20 cellular contexts compared by ENCODE assay signal in the genomic region with DNA sequence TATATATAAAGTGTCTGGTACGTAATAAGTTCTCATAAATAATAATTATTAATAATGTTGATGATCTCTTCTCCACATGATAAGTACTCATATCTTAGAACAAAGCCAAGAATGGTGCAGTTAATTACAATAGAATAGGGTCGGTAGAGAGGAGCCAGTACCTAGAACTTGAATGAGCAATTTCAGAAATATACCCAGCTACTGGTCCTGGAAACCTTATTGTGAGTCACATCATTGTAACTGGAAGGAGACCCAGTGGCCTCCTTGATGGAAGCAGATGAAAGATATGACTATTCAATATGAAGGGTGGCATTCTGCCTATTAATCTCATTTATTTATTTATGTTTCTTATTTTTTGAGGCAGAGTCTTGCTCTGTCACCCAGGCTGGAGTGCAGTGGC. TPM values are rescaled to one million over a fixed set of nuclear protein-coding genes. Genes with fewer than 3 reads are reported as not detected.
DNase-seq lines count a peak whose midpoint lies in the region; ATAC-seq and TF ChIP-seq lines count a peak whose summit lies in the region.
"Had no signal": no experiment of that assay in that cellular context is flagged by ENCODE, and none has a peak within 500 bp of the region (broad histone marks: within the 10 kb centered on the region; RNA-seq: fewer than 3 reads in every experiment).

No MANE protein-coding gene starts in this region.

- intact Hi-C loops in activated CD4-positive, alpha-beta T cell treated with anti-CD3 and anti-CD28 coated beads for 36 hours (cut with DNase I, micrococcal nuclease) = no loop called here

- TF ChIP-seq CTCF in epithelial cell of esophagus (IDR thresholded peaks at IDR 0.05; ENCODE audit: insufficient read depth, low read depth, low read length, missing control alignments) = no peak

- CTCF ChIA-PET in activated CD4-positive, alpha-beta T cell treated with anti-CD3 and anti-CD28 coated beads for 36 hours (lab: Charles Lee) = interaction anchor here (0.7 to 0.9 kb wide), 3 partner anchors 27 to 242 kb away, joined by 3 read pairs; no protein-coding TSS in a partner anchor

- H3K14ac ChIP-seq in trophoblast cell (ENCODE audit: low read length) = no peak overlapping the region

- no peaks in the 10 kb centered on the region for H3K4me1 ChIP-seq in trophoblast cell (ENCODE audit: control insufficient read depth in 1 of 2, insufficient read depth in 2 of 2, low read length in 2 of 2)
- H3K4me1 ChIP-seq: A549, BLaER1 had no signal

- no peaks in the 10 kb centered on the region for H3K27me3 ChIP-seq in MG63
- no peaks in the 10 kb centered on the region for H3K27me3 ChIP-seq in trophoblast cell (ENCODE audit: insufficient read depth, low read length)
- H3K27me3 ChIP-seq: BLaER1 had no signal

- H2BK120ac ChIP-seq in trophoblast cell (ENCODE audit: insufficient read depth, low read length, poor library complexity) = no peak overlapping the region

- H3K9me3 ChIP-seq in MG63 (no peaks in the 10 kb centered on the region), trophoblast cell (ENCODE audit: insufficient read depth, low read depth, low read length) (no peaks in the 10 kb centered on the region)
- H3K9me3 ChIP-seq: A549, BLaER1 had no signal

- H3K36me3 ChIP-seq in MG63 = no peaks in the 10 kb centered on the region
- no peaks in the 10 kb centered on the region for H3K36me3 ChIP-seq in trophoblast cell (ENCODE audit: control insufficient read depth in 1 of 2, insufficient read depth in 2 of 2, low read length in 2 of 2)
- H3K36me3 ChIP-seq: BLaER1 had no signal

- no peak overlapping the region for H2AK5ac ChIP-seq in trophoblast cell (ENCODE audit: low read length)

- no peak overlapping the region for H4K91ac ChIP-seq in trophoblast cell (ENCODE audit: low read depth, low read length)

- H3K36me3 Mint-ChIP-seq in activated CD4-positive, alpha-beta T cell treated with anti-CD3 and anti-CD28 coated beads for 36 hours (ENCODE audit: low read depth) = no peaks in the 10 kb centered on the region
- H3K36me3 Mint-ChIP-seq in stimulated activated effector memory CD8-positive, alpha-beta T cell treated with anti-CD3 and anti-CD28 coated beads, Interleukin-12 subunit alpha, Interleukin-12 subunit beta, amount 100 ng/mL, for 72 hours = no peaks in the 10 kb centered on the region
- H3K36me3 Mint-ChIP-seq: CD14-positive monocyte; CD4-positive, alpha-beta memory T cell had no signal

- H3K27me3 Mint-ChIP-seq in activated CD4-positive, alpha-beta T cell treated with anti-CD3 and anti-CD28 coated beads for 36 hours = no peaks in the 10 kb centered on the region

- H3K4me3 Mint-ChIP-seq in activated CD4-positive, alpha-beta T cell treated with anti-CD3 and anti-CD28 coated beads for 36 hours = no peak overlapping the region
- H3K4me3 Mint-ChIP-seq in stimulated activated effector memory CD8-positive, alpha-beta T cell treated with anti-CD3 and anti-CD28 coated beads, Interleukin-12 subunit alpha, Interleukin-12 subunit beta, amount 100 ng/mL, for 72 hours = no peak overlapping the region
- H3K4me3 Mint-ChIP-seq: CD14-positive monocyte; CD4-positive, alpha-beta memory T cell; H9 had no signal

- no peak overlapping the region for H4K8ac ChIP-seq in trophoblast cell (ENCODE audit: low read depth, low read length)

- no peaks in the 10 kb centered on the region for H3K79me2 ChIP-seq in trophoblast cell (ENCODE audit: control insufficient read depth, insufficient read depth, low read length, poor library complexity)

- no peaks in the 10 kb centered on the region for H3K9me3 Mint-ChIP-seq in activated CD4-positive, alpha-beta T cell treated with anti-CD3 and anti-CD28 coated beads for 36 hours (ENCODE audit: low read depth)
- no peaks in the 10 kb centered on the region for H3K9me3 Mint-ChIP-seq in stimulated activated effector memory CD8-positive, alpha-beta T cell treated with anti-CD3 and anti-CD28 coated beads, Interleukin-12 subunit alpha, Interleukin-12 subunit beta, amount 100 ng/mL, for 72 hours
- H3K9me3 Mint-ChIP-seq: H9 had no signal

- no peak overlapping the region for H3K27ac ChIP-seq in trophoblast cell (ENCODE audit: low read depth, low read length)
- H3K27ac ChIP-seq: 22Rv1, A549, BLaER1 had no signal

- ATAC-seq in activated CD4-positive, alpha-beta T cell treated with anti-CD3 and anti-CD28 coated beads for 36 hours = peak; percentile 33
- ATAC-seq in stimulated activated effector memory CD8-positive, alpha-beta T cell treated with anti-CD3 and anti-CD28 coated beads, Interleukin-12 subunit alpha, Interleukin-12 subunit beta, amount 100 ng/mL, for 72 hours = peak; percentile 67
- ATAC-seq in GM18502 (IDR thresholded peaks at IDR 0.05; ENCODE audit: poor library complexity, unreplicated experiment) = no peak
- ATAC-seq: A549 had no signal

- no peak overlapping the region for H3K23ac ChIP-seq in trophoblast cell (ENCODE audit: low read length)

- no peak overlapping the region for H3K4me2 ChIP-seq in trophoblast cell (ENCODE audit: low read length)
- H3K4me2 ChIP-seq: A549, BLaER1 had no signal

- no peaks in the 10 kb centered on the region for H3K79me1 ChIP-seq in trophoblast cell (ENCODE audit: low read length)

- no peak overlapping the region for H3K4ac ChIP-seq in trophoblast cell (ENCODE audit: low read depth, low read length)

- no peak overlapping the region for H3K18ac ChIP-seq in trophoblast cell (ENCODE audit: low read length)

- no peak overlapping the region for H2BK12ac ChIP-seq in trophoblast cell (ENCODE audit: low read length)

- no peak overlapping the region for H3K9ac ChIP-seq in trophoblast cell (ENCODE audit: low read length)
- H3K9ac ChIP-seq: BLaER1 had no signal

- WGBS in trophoblast cell (ENCODE audit: extremely low coverage, insufficient coverage, insufficient read length) = no CpG with 5 or more reads among the region's 2 CpGs

- H4K12ac ChIP-seq in trophoblast cell (ENCODE audit: low read depth, low read length) = no peak overlapping the region

- H3K4me3 ChIP-seq in MG63 = no peak overlapping the region
- no peak overlapping the region for H3K4me3 ChIP-seq in epithelial cell of esophagus (ENCODE audit: low read length)
- H3K4me3 ChIP-seq in trophoblast cell (ENCODE audit: low read depth, low read length) = no peak overlapping the region
- H3K4me3 ChIP-seq: A549, BLaER1 had no signal

- H3K27ac Mint-ChIP-seq in activated CD4-positive, alpha-beta T cell treated with anti-CD3 and anti-CD28 coated beads for 36 hours = no peak overlapping the region
- no peak overlapping the region for H3K27ac Mint-ChIP-seq in stimulated activated effector memory CD8-positive, alpha-beta T cell treated with anti-CD3 and anti-CD28 coated beads, Interleukin-12 subunit alpha, Interleukin-12 subunit beta, amount 100 ng/mL, for 72 hours
- H3K27ac Mint-ChIP-seq: CD14-positive monocyte; CD4-positive, alpha-beta memory T cell; H9 had no signal

- H2AFZ ChIP-seq in trophoblast cell (ENCODE audit: insufficient read depth, low read length, poor library complexity) = no peak overlapping the region

- POLR2A ChIA-PET in activated CD4-positive, alpha-beta T cell treated with anti-CD3 and anti-CD28 coated beads for 36 hours (lab: Charles Lee) = no interaction called here

- no peak for DNase-seq in activated CD4-positive, alpha-beta T cell treated with anti-CD3 and anti-CD28 coated beads for 36 hours
- DNase-seq in activated CD4-positive, alpha-beta T cell treated with anti-CD3 and anti-CD28 coated beads, Interleukin-2, amount 50 U/mL, for 48 hours = no peak
- DNase-seq in MG63 (peak; percentile 26), epithelial cell of esophagus (ENCODE audit: low read depth) (peak; percentile 39), medulla oblongata (ENCODE audit: extremely low spot score) (no peak), trophoblast cell (no peak)
- no peak for DNase-seq in stimulated activated effector memory CD8-positive, alpha-beta T cell treated with anti-CD3 and anti-CD28 coated beads, Interleukin-12 subunit alpha, Interleukin-12 subunit beta, amount 100 ng/mL, for 72 hours (ENCODE audit: low spot score in 2 of 2)
- DNase-seq: CD4-positive, alpha-beta memory T cell; DMS153; DMS79; H9 had no signal

- H2BK5ac ChIP-seq in trophoblast cell (ENCODE audit: low read depth, low read length, poor library complexity) = no peak overlapping the region

- H3K4me1 Mint-ChIP-seq in activated CD4-positive, alpha-beta T cell treated with anti-CD3 and anti-CD28 coated beads for 36 hours = no peaks in the 10 kb centered on the region
- H3K4me1 Mint-ChIP-seq in stimulated activated effector memory CD8-positive, alpha-beta T cell treated with anti-CD3 and anti-CD28 coated beads, Interleukin-12 subunit alpha, Interleukin-12 subunit beta, amount 100 ng/mL, for 72 hours = no peaks in the 10 kb centered on the region
- H3K4me1 Mint-ChIP-seq: CD14-positive monocyte had no signal

RNA-seq across cellular contexts. Expression of a gene that starts 37.7 kb away (rescaled TPM):
- not detected for total RNA-seq in activated CD4-positive, alpha-beta T cell treated with anti-CD3 and anti-CD28 coated beads for 36 hours
- not detected in 2 replicates for total RNA-seq in MG63 (2014; rRNA removed; shearing (Covaris generic); ENCODE audit: low replicate concordance)
- polyA plus RNA-seq in trophoblast cell (2013) = not detected in 2 replicates
- total RNA-seq: CD4-positive, alpha-beta memory T cell; Daoy; G401; H1; H9; HT-29 had no signal
- polyA plus RNA-seq: A549, CD14-positive monocyte, H1 had no signal

Comparison
In these comparisons a context has a peak if more than half of its experiments do, and no peak if none do; other contexts are left out.
1. DNase-seq: peak in MG63 (single experiment) and epithelial cell of esophagus (single experiment); none in activated CD4-positive, alpha-beta T cell treated with anti-CD3 and anti-CD28 coated beads for 36 hours (single experiment), activated CD4-positive, alpha-beta T cell treated with anti-CD3 and anti-CD28 coated beads, Interleukin-2, amount 50 U/mL, for 48 hours (0 of 2), stimulated activated effector memory CD8-positive, alpha-beta T cell treated with anti-CD3 and anti-CD28 coated beads, Interleukin-12 subunit alpha, Interleukin-12 subunit beta, amount 100 ng/mL, for 72 hours (0 of 2), medulla oblongata (single experiment) and trophoblast cell (0 of 2).